Comparison of ENCODE assay signal across 12 cellular contexts in genomic region chrX:119667111-119667928, GRCh38. TPM values are rescaled to one million over a fixed set of nuclear protein-coding genes. Genes with fewer than 3 reads are reported as not detected.
DNase-seq lines count a peak whose midpoint lies in the region; ATAC-seq and TF ChIP-seq lines count a peak whose summit lies in the region.
"Had no signal": no experiment of that assay in that cellular context is flagged by ENCODE, and none has a peak within 500 bp of the region (broad histone marks: within the 10 kb centered on the region; RNA-seq: fewer than 3 reads in every experiment).

No MANE protein-coding gene starts in this region.

- H3K27me3 Mint-ChIP-seq in activated T-cell treated with anti-CD3 and anti-CD28 coated beads, Interleukin-2, amount 50 U/mL, for 24 hours = no peaks in the 10 kb centered on the region
- no peaks in the 10 kb centered on the region for H3K27me3 Mint-ChIP-seq in stimulated activated naive CD8-positive, alpha-beta T cell treated with anti-CD3 and anti-CD28 coated beads, Interleukin-15, amount 100 ng/mL, for 72 hours
- no peaks in the 10 kb centered on the region for H3K27me3 Mint-ChIP-seq in Caco-2 (ENCODE audit: insufficient read depth, unreplicated experiment)

- H3K9me3 Mint-ChIP-seq in activated T-cell treated with anti-CD3 and anti-CD28 coated beads, Interleukin-2, amount 50 U/mL, for 24 hours = no peaks in the 10 kb centered on the region
- H3K9me3 Mint-ChIP-seq in stimulated activated naive CD8-positive, alpha-beta T cell treated with anti-CD3 and anti-CD28 coated beads, Interleukin-15, amount 100 ng/mL, for 72 hours = no peaks in the 10 kb centered on the region
- H3K9me3 Mint-ChIP-seq in Caco-2 (ENCODE audit: unreplicated experiment) = peaks cover 2% of the 10 kb centered on the region

- no peak for DNase-seq in activated T-cell treated with anti-CD3 and anti-CD28 coated beads, Interleukin-2, amount 50 U/mL, for 24 hours
- no peak for DNase-seq in activated T-cell treated with anti-CD3 and anti-CD28 coated beads, Interleukin-2, amount 50 U/mL, for 48 hours
- DNase-seq in SJCRH30 (peak; percentile 85 to 87), left ventricle myocardium superior (peak; percentile 45), HUDEP-2 (lab: John Stamatoyannopoulos, UW; ENCODE audit: unreplicated experiment in 76 of 76) (no peak), Caco-2 (no peak)
- DNase-seq in stimulated activated naive CD8-positive, alpha-beta T cell treated with anti-CD3 and anti-CD28 coated beads, Interleukin-15, amount 100 ng/mL, for 72 hours = no peak
- DNase-seq: activated CD8-positive, alpha-beta memory T cell treated with anti-CD3 and anti-CD28 coated beads for 24 hours; amygdala; effector CD8-positive, alpha-beta T cell; T-helper 2 cell had no signal

- H3K36me3 ChIP-seq in SJCRH30 (no peaks in the 10 kb centered on the region; the same call in 1 of the 2 replicates), Caco-2 (ENCODE audit: control insufficient read depth, insufficient read depth, low read length) (no peaks in the 10 kb centered on the region)

- POLR2A ChIA-PET in Caco-2 (lab: Charles Lee) = no interaction called here

- H3K27ac ChIP-seq in SJCRH30 = peak overlapping the region; percentile 15

- H3K36me3 Mint-ChIP-seq in activated T-cell treated with anti-CD3 and anti-CD28 coated beads, Interleukin-2, amount 50 U/mL, for 24 hours (ENCODE audit: low read depth) = peaks cover 86% of the 10 kb centered on the region
- no peaks in the 10 kb centered on the region for H3K36me3 Mint-ChIP-seq in Caco-2 (ENCODE audit: insufficient read depth, unreplicated experiment)

- no peak overlapping the region for H3K4me3 Mint-ChIP-seq in activated T-cell treated with anti-CD3 and anti-CD28 coated beads, Interleukin-2, amount 50 U/mL, for 24 hours
- no peak overlapping the region for H3K4me3 Mint-ChIP-seq in stimulated activated naive CD8-positive, alpha-beta T cell treated with anti-CD3 and anti-CD28 coated beads, Interleukin-15, amount 100 ng/mL, for 72 hours
- H3K4me3 Mint-ChIP-seq in Caco-2 (ENCODE audit: unreplicated experiment) = no peak overlapping the region

- ATAC-seq in left ventricle myocardium superior (peak; percentile 81), GM18498 (IDR thresholded peaks at IDR 0.05; ENCODE audit: unreplicated experiment) (no peak)
- no peak for ATAC-seq in stimulated activated naive CD8-positive, alpha-beta T cell treated with anti-CD3 and anti-CD28 coated beads, Interleukin-15, amount 100 ng/mL, for 72 hours

- H3K9me3 ChIP-seq in SJCRH30 (replicated peaks) (no peaks in the 10 kb centered on the region), Caco-2 (no peaks in the 10 kb centered on the region)

- CTCF ChIA-PET in Caco-2 (lab: Charles Lee) = interaction anchor here (0.6 kb wide), 1 partner anchor 26 kb away, joined by 3 read pairs; the partner anchor contains the start of gene SEPTIN6

- peaks cover 36% of the 10 kb centered on the region for H3K4me1 Mint-ChIP-seq in activated T-cell treated with anti-CD3 and anti-CD28 coated beads, Interleukin-2, amount 50 U/mL, for 24 hours (ENCODE audit: low read depth)
- H3K4me1 Mint-ChIP-seq in stimulated activated naive CD8-positive, alpha-beta T cell treated with anti-CD3 and anti-CD28 coated beads, Interleukin-15, amount 100 ng/mL, for 72 hours = peaks cover 46% of the 10 kb centered on the region
- peaks cover 8% of the 10 kb centered on the region for H3K4me1 Mint-ChIP-seq in Caco-2 (ENCODE audit: low read depth, unreplicated experiment)

- no peak for TF ChIP-seq CTCF in Caco-2 (IDR thresholded peaks at IDR 0.05; ENCODE audit: insufficient read depth in 1 of 2, low read depth in 1 of 2, low read length in 1 of 2, severe bottlenecking in 1 of 2, unreplicated experiment in 1 of 2)

- H3K27me3 ChIP-seq in SJCRH30 (no peaks in the 10 kb centered on the region), Caco-2 (replicated peaks; ENCODE audit: control insufficient read depth, insufficient read depth, low read length) (no peaks in the 10 kb centered on the region)

- H3K4me3 ChIP-seq in SJCRH30 (peak overlapping the region; percentile 8; the same call in 1 of the 2 replicates), Caco-2 (ENCODE audit: low read depth, low read length) (no peak overlapping the region)

- no TSS peak for BruUV-seq in Caco-2 (replicated peaks; lab: Mats Ljungman, UMichigan)

- intact Hi-C loops in left ventricle myocardium superior (cut with micrococcal nuclease) = no loop called here
- intact Hi-C loops in Caco-2 (cut with micrococcal nuclease; ENCODE audit: unreplicated experiment) = no loop called here

- peaks cover 42% of the 10 kb centered on the region for H3K4me1 ChIP-seq in SJCRH30
- H3K4me1 ChIP-seq in Caco-2 = no peaks in the 10 kb centered on the region

- H3K27ac Mint-ChIP-seq in activated T-cell treated with anti-CD3 and anti-CD28 coated beads, Interleukin-2, amount 50 U/mL, for 24 hours = peak overlapping the region; percentile 63
- peak overlapping the region; percentile 76 to 89 for H3K27ac Mint-ChIP-seq in stimulated activated naive CD8-positive, alpha-beta T cell treated with anti-CD3 and anti-CD28 coated beads, Interleukin-15, amount 100 ng/mL, for 72 hours
- H3K27ac Mint-ChIP-seq in Caco-2 (ENCODE audit: unreplicated experiment) = no peak overlapping the region

RNA-seq across cellular contexts. Expression of gene SEPTIN6, which starts 25.6 kb away (rescaled TPM):
- 70.9 and 73.8 TPM in 2 replicates for total RNA-seq in SJCRH30 (2014; rRNA removed; shearing (Covaris generic))
- 7.6 TPM for total RNA-seq in left ventricle myocardium superior
- total RNA-seq in Caco-2 (2022) = 11.1 and 12.1 TPM in 2 replicates

Comparison
In these comparisons a context has a peak if more than half of its experiments do, and no peak if none do; other contexts are left out.
1. DNase-seq: peak in SJCRH30 (2 of 2) and left ventricle myocardium superior (single experiment); none in activated T-cell treated with anti-CD3 and anti-CD28 coated beads, Interleukin-2, amount 50 U/mL, for 24 hours (single experiment), activated T-cell treated with anti-CD3 and anti-CD28 coated beads, Interleukin-2, amount 50 U/mL, for 48 hours (0 of 2), stimulated activated naive CD8-positive, alpha-beta T cell treated with anti-CD3 and anti-CD28 coated beads, Interleukin-15, amount 100 ng/mL, for 72 hours (0 of 2), HUDEP-2 (0 of 76) and Caco-2 (0 of 2).